Comparison of ENCODE assay signal across 15 cellular contexts in genomic region chr19:12198136-12198535, GRCh38. TPM values are rescaled to one million over a fixed set of nuclear protein-coding genes. Genes with fewer than 3 reads are reported as not detected.
DNase-seq lines count a peak whose midpoint lies in the region; ATAC-seq and TF ChIP-seq lines count a peak whose summit lies in the region.
"Had no signal": no experiment of that assay in that cellular context is flagged by ENCODE, and none has a peak within 500 bp of the region (broad histone marks: within the 10 kb centered on the region; RNA-seq: fewer than 3 reads in every experiment).

No MANE protein-coding gene starts in this region.

- no peaks in the 10 kb centered on the region for H3K27me3 ChIP-seq in endodermal cell (ENCODE audit: control insufficient read depth, insufficient read depth, low read length, poor library complexity, severe bottlenecking)

- no peak for TF ChIP-seq CTCF in natural killer cell (IDR thresholded peaks at IDR 0.05)
- TF ChIP-seq CTCF in HEK293 (tag by site-specific recombination; IDR thresholded peaks at IDR 0.05) = no peak
- no peak for TF ChIP-seq CTCF in endodermal cell (conservative IDR thresholded peaks at IDR 0.05)

- peaks cover 10% of the 10 kb centered on the region for H3K36me3 Mint-ChIP-seq in natural killer cell
- H3K36me3 Mint-ChIP-seq in natural killer cell treated with Interleukin-12 subunit alpha and Interleukin-12 subunit beta and Interleukin-15 and Interleukin-18, amount 100 ng/mL, for 72 hours = peaks cover 15% of the 10 kb centered on the region
- peaks cover 41% of the 10 kb centered on the region for H3K36me3 Mint-ChIP-seq in endodermal cell (ENCODE audit: low read depth)

- POLR2A ChIA-PET in HEK293 (lab: Yijun Ruan, JAX) = no interaction called here

- H3K9me3 Mint-ChIP-seq in natural killer cell (no peaks in the 10 kb centered on the region), endodermal cell (peaks cover 81% of the 10 kb centered on the region)
- peaks cover 6% of the 10 kb centered on the region for H3K9me3 Mint-ChIP-seq in natural killer cell treated with Interleukin-12 subunit alpha and Interleukin-12 subunit beta and Interleukin-15 and Interleukin-18, amount 100 ng/mL, for 72 hours

- H3K27ac ChIP-seq in HEK293 (ENCODE audit: extremely low read depth, low read depth, low read length) = no peak overlapping the region
- no peak overlapping the region for H3K27ac ChIP-seq in endodermal cell (ENCODE audit: low read depth, low read length)
- H3K27ac ChIP-seq: GM23248 had no signal

- no peak overlapping the region for H3K4me3 ChIP-seq in HEK293 (ENCODE audit: low read depth, low read length)
- peak overlapping the region; percentile 22 for H3K4me3 ChIP-seq in endodermal cell (ENCODE audit: low read length)
- H3K4me3 ChIP-seq: GM23248 had no signal

- no peak overlapping the region for H3K9ac ChIP-seq in endodermal cell (ENCODE audit: extremely low read depth, low read length, poor library complexity, severe bottlenecking)
- H3K9ac ChIP-seq: GM23248 had no signal

- H3K9me3 ChIP-seq in HEK293 (ENCODE audit: control insufficient read depth, insufficient read depth, low read depth, low read length) (no peaks in the 10 kb centered on the region), endodermal cell (ENCODE audit: control insufficient read depth, low read length) (peaks cover 58% of the 10 kb centered on the region)

- CTCF ChIA-PET in HEK293 (lab: Yijun Ruan, JAX) = no interaction called here

- H3K27me3 Mint-ChIP-seq in natural killer cell (ENCODE audit: low read depth in 2 of 2) (no peaks in the 10 kb centered on the region), endodermal cell (ENCODE audit: insufficient read depth) (no peaks in the 10 kb centered on the region)
- no peaks in the 10 kb centered on the region for H3K27me3 Mint-ChIP-seq in natural killer cell treated with Interleukin-12 subunit alpha and Interleukin-12 subunit beta and Interleukin-15 and Interleukin-18, amount 100 ng/mL, for 72 hours

- DNase-seq in natural killer cell (no peak), endodermal cell (no peak)
- DNase-seq in natural killer cell treated with Interleukin-12 subunit alpha and Interleukin-12 subunit beta and Interleukin-15 and Interleukin-18, amount 100 ng/mL, for 72 hours (ENCODE audit: low spot score) = no peak
- no peak for DNase-seq in stimulated activated CD4-positive, alpha-beta T cell treated with anti-CD3 and anti-CD28 coated beads, Interleukin-2, amount 100 ng/mL, for 48 hours
- DNase-seq: C1 segment of cervical spinal cord; Caco-2; CD8-positive, alpha-beta T cell; DMS 273 treated with DMSO at 0.1 percent for 48 hours; DMS79; GF-D8; GM23248; H7; HCEC 1CT had no signal

- intact Hi-C loops in natural killer cell (cut with micrococcal nuclease) = no loop called here

- H3K27ac Mint-ChIP-seq in natural killer cell = no peak overlapping the region
- H3K27ac Mint-ChIP-seq in natural killer cell treated with Interleukin-12 subunit alpha and Interleukin-12 subunit beta and Interleukin-15 and Interleukin-18, amount 100 ng/mL, for 72 hours = no peak overlapping the region
- H3K27ac Mint-ChIP-seq in endodermal cell = no peak overlapping the region
- H3K27ac Mint-ChIP-seq: CD8-positive, alpha-beta T cell had no signal

- no peak for ATAC-seq in natural killer cell
- ATAC-seq in natural killer cell treated with Interleukin-12 subunit alpha and Interleukin-12 subunit beta and Interleukin-15 and Interleukin-18, amount 100 ng/mL, for 72 hours = no peak
- no peak for ATAC-seq in GM19395 (IDR thresholded peaks at IDR 0.05; ENCODE audit: unreplicated experiment)
- ATAC-seq: CD8-positive, alpha-beta T cell had no signal

- H3K36me3 ChIP-seq in HEK293 (ENCODE audit: control insufficient read depth in 2 of 2, insufficient read depth in 1 of 2, low read length in 2 of 2) = peaks cover 0 to 9% of the 10 kb centered on the region in 2 experiments; a peak in 2 of 3 replicates
- peaks cover 5% of the 10 kb centered on the region for H3K36me3 ChIP-seq in endodermal cell (ENCODE audit: control insufficient read depth, insufficient read depth, low read length)

- H3K4me1 Mint-ChIP-seq in natural killer cell (peaks cover 33 to 49% of the 10 kb centered on the region in 2 donors), endodermal cell (no peaks in the 10 kb centered on the region)
- H3K4me1 Mint-ChIP-seq in natural killer cell treated with Interleukin-12 subunit alpha and Interleukin-12 subunit beta and Interleukin-15 and Interleukin-18, amount 100 ng/mL, for 72 hours (ENCODE audit: low read depth in 2 of 2) = peaks cover 10 to 26% of the 10 kb centered on the region in 2 donors

- peak overlapping the region; percentile 2 for H3K4me3 Mint-ChIP-seq in natural killer cell
- no peak overlapping the region for H3K4me3 Mint-ChIP-seq in natural killer cell treated with Interleukin-12 subunit alpha and Interleukin-12 subunit beta and Interleukin-15 and Interleukin-18, amount 100 ng/mL, for 72 hours
- no peak overlapping the region for H3K4me3 Mint-ChIP-seq in endodermal cell
- H3K4me3 Mint-ChIP-seq: CD8-positive, alpha-beta T cell had no signal

- H3K4me1 ChIP-seq in HEK293 (ENCODE audit: control insufficient read depth, insufficient read depth, low read length) (no peaks in the 10 kb centered on the region), endodermal cell (ENCODE audit: control insufficient read depth, insufficient read depth, low read length) (no peaks in the 10 kb centered on the region)
- H3K4me1 ChIP-seq: Caco-2 had no signal

TF ChIP-seq in HEK293, 187 proteins besides CTCF, POLR2A, EP300 and RAD21:
- TF ChIP-seq ZNF280D (tag by site-specific recombination; IDR thresholded peaks at IDR 0.05) = peak; percentile 95
- TF ChIP-seq PBX3 (CRISPR knock-in tag; IDR thresholded peaks at IDR 0.05) = no peak

RNA-seq across cellular contexts. Expression of gene ZNF136, which starts 35.2 kb away (rescaled TPM):
- 10 to 100 TPM; 31.5 to 47.7 (median 39.8) TPM for total RNA-seq in natural killer cell
- 10 to 100 TPM; 12.1 to 20.9 TPM for total RNA-seq in natural killer cell treated with Interleukin-12 subunit alpha and Interleukin-12 subunit beta and Interleukin-15 and Interleukin-18, amount 100 ng/mL, for 72 hours
- total RNA-seq in endodermal cell = 10 to 100 TPM in 1 of 2 donors, 1 to 10 TPM in 1; 9.2 to 16.2 TPM
- polyA plus RNA-seq in endodermal cell (2013, experiment 1 of 2) = 7.4 TPM
- 8.5 TPM for polyA plus RNA-seq in endodermal cell (2013, experiment 2 of 2)

RNA-seq across cellular contexts. Expression of gene ZNF625, which starts 41.6 kb away (rescaled TPM):
- total RNA-seq in natural killer cell (1 to 10 TPM; 3.1 to 7.9 (median 4.4) TPM), endodermal cell (10 to 100 TPM; 30.2 to 40.0 TPM)
- 1 to 10 TPM; 5.1 to 7.8 TPM for total RNA-seq in natural killer cell treated with Interleukin-12 subunit alpha and Interleukin-12 subunit beta and Interleukin-15 and Interleukin-18, amount 100 ng/mL, for 72 hours
- 8.7 TPM for polyA plus RNA-seq in endodermal cell (2013, experiment 1 of 2)
- polyA plus RNA-seq in endodermal cell (2013, experiment 2 of 2) = 10.4 TPM
- total RNA-seq: Caco-2 had no signal

RNA-seq across cellular contexts. Expression of gene ZNF20, which starts 58.0 kb away (rescaled TPM):
- total RNA-seq in natural killer cell = 1 to 10 TPM; 4.2 to 9.0 (median 4.6) TPM
- 1 to 10 TPM; 2.7 to 4.4 TPM for total RNA-seq in natural killer cell treated with Interleukin-12 subunit alpha and Interleukin-12 subunit beta and Interleukin-15 and Interleukin-18, amount 100 ng/mL, for 72 hours
- total RNA-seq in endodermal cell = 10 to 100 TPM; 10.2 to 10.6 TPM
- 8.0 TPM for polyA plus RNA-seq in endodermal cell (2013, experiment 1 of 2)
- polyA plus RNA-seq in endodermal cell (2013, experiment 2 of 2) = 6.6 TPM
